In genomic region chr7:132757778-132758177, GRCh38 we compare ENCODE assay signal across 17 cellular contexts.
"Had no signal": no experiment of that assay in that cellular context is flagged by ENCODE, and none has a peak within 500 bp of the region (broad histone marks: within the 10 kb centered on the region; RNA-seq: fewer than 3 reads in every experiment).

No MANE protein-coding gene starts in this region.

- H3K4me3 Mint-ChIP-seq: activated naive CD4-positive, alpha-beta T cell treated with anti-CD3 and anti-CD28 coated beads, Interleukin-2, amount 10 ng/mL, durations not matched to agents 7 days and 5 days; activated naive CD8-positive, alpha-beta T cell treated with anti-CD3 and anti-CD28 coated beads, Interleukin-2, amount 50 U/mL, for 24 hours; dendritic cell treated with granulocyte-macrophage colony-stimulating factor and Interleukin-4, amounts not matched to agents 40 ng/mL and 50 ng/mL, for 4 days; memory B cell; naive thymus-derived CD8-positive, alpha-beta T cell; stimulated activated memory B cell treated with anti-CD40 and anti-IgM and Interleukin-4, amounts not matched to agents 10 μg/mL and 1 μg/mL and 100 μg/mL, for 72 hours; T-helper 1 cell treated with Interleukin-12 subunit alpha and Interleukin-12 subunit beta and Interleukin-4 antibody, amounts not matched to agents 30 μg/mL and 1 μg/mL, for 36 hours had no signal

- H3K27ac Mint-ChIP-seq: activated naive CD4-positive, alpha-beta T cell treated with anti-CD3 and anti-CD28 coated beads, Interleukin-2, amount 10 ng/mL, durations not matched to agents 7 days and 5 days; activated naive CD8-positive, alpha-beta T cell treated with anti-CD3 and anti-CD28 coated beads, Interleukin-2, amount 50 U/mL, for 24 hours; dendritic cell treated with granulocyte-macrophage colony-stimulating factor and Interleukin-4, amounts not matched to agents 40 ng/mL and 50 ng/mL, for 4 days; memory B cell; stimulated activated memory B cell treated with anti-CD40 and anti-IgM and Interleukin-4, amounts not matched to agents 10 μg/mL and 1 μg/mL and 100 μg/mL, for 72 hours; T-helper 1 cell treated with Interleukin-12 subunit alpha and Interleukin-12 subunit beta and Interleukin-4 antibody, amounts not matched to agents 30 μg/mL and 1 μg/mL, for 36 hours had no signal

- H3K9me3 Mint-ChIP-seq: activated naive CD4-positive, alpha-beta T cell treated with anti-CD3 and anti-CD28 coated beads, Interleukin-2, amount 10 ng/mL, durations not matched to agents 7 days and 5 days; activated naive CD8-positive, alpha-beta T cell treated with anti-CD3 and anti-CD28 coated beads, Interleukin-2, amount 50 U/mL, for 24 hours; dendritic cell treated with granulocyte-macrophage colony-stimulating factor and Interleukin-4, amounts not matched to agents 40 ng/mL and 50 ng/mL, for 4 days; memory B cell; naive thymus-derived CD8-positive, alpha-beta T cell; stimulated activated memory B cell treated with anti-CD40 and anti-IgM and Interleukin-4, amounts not matched to agents 10 μg/mL and 1 μg/mL and 100 μg/mL, for 72 hours; T-helper 1 cell treated with Interleukin-12 subunit alpha and Interleukin-12 subunit beta and Interleukin-4 antibody, amounts not matched to agents 30 μg/mL and 1 μg/mL, for 36 hours had no signal

- H3K36me3 Mint-ChIP-seq: activated naive CD4-positive, alpha-beta T cell treated with anti-CD3 and anti-CD28 coated beads, Interleukin-2, amount 10 ng/mL, durations not matched to agents 7 days and 5 days; memory B cell; stimulated activated memory B cell treated with anti-CD40 and anti-IgM and Interleukin-4, amounts not matched to agents 10 μg/mL and 1 μg/mL and 100 μg/mL, for 72 hours had no signal

- H3K27me3 Mint-ChIP-seq: activated naive CD8-positive, alpha-beta T cell treated with anti-CD3 and anti-CD28 coated beads, Interleukin-2, amount 50 U/mL, for 24 hours; dendritic cell treated with granulocyte-macrophage colony-stimulating factor and Interleukin-4, amounts not matched to agents 40 ng/mL and 50 ng/mL, for 4 days; naive thymus-derived CD8-positive, alpha-beta T cell; stimulated activated memory B cell treated with anti-CD40 and anti-IgM and Interleukin-4, amounts not matched to agents 10 μg/mL and 1 μg/mL and 100 μg/mL, for 72 hours had no signal

- DNase-seq: activated CD4-positive, CD25-positive, alpha-beta regulatory T cell treated with anti-CD3 and anti-CD28 coated beads, Interleukin-2, amount 50 U/mL, for 72 hours; activated CD8-positive, alpha-beta memory T cell treated with anti-CD3 and anti-CD28 coated beads for 24 hours; activated CD8-positive, alpha-beta memory T cell treated with anti-CD3 and anti-CD28 coated beads, Interleukin-2, amount 50 U/mL, for 48 hours; activated effector memory CD4-positive, alpha-beta T cell treated with Interleukin-2 at 50 U/mL for 16 hours; activated naive CD4-positive, alpha-beta T cell treated with anti-CD3 and anti-CD28 coated beads, Interleukin-2, amount 10 ng/mL, durations not matched to agents 7 days and 5 days; activated naive CD8-positive, alpha-beta T cell treated with anti-CD3 and anti-CD28 coated beads, Interleukin-2, amount 50 U/mL, for 24 hours; activated T-cell treated with anti-CD3 and anti-CD28 coated beads, Interleukin-2, amount 50 U/mL, for 48 hours; anterior cingulate cortex; effector CD8-positive, alpha-beta T cell; mucosa of descending colon; naive thymus-derived CD8-positive, alpha-beta T cell; sigmoid colon; stimulated activated CD4-positive, alpha-beta T cell treated with anti-CD3 and anti-CD28 coated beads, Interleukin-4, amount 100 ng/mL, for 4 hours had no signal
